8 cellular contexts compared by ENCODE assay signal in genomic region chr1:246753670-246754535, GRCh38. TPM values are rescaled to one million over a fixed set of nuclear protein-coding genes. Genes with fewer than 3 reads are reported as not detected.
DNase-seq lines count a peak whose midpoint lies in the region; ATAC-seq, FAIRE-seq and TF ChIP-seq lines count a peak whose summit lies in the region.

No MANE protein-coding gene starts in this region.

- H2AFZ ChIP-seq in hepatocyte = no peak overlapping the region

- H4K20me1 ChIP-seq in hepatocyte (ENCODE audit: insufficient read depth, poor library complexity, severe bottlenecking) = no peaks in the 10 kb centered on the region

- FAIRE-seq in small intestine (lab: Jason Lieb, UNC) = no peak

- H3K4me2 ChIP-seq in hepatocyte = no peak overlapping the region

- H3K9me2 ChIP-seq in hepatocyte (replicated peaks; ENCODE audit: insufficient read depth) = no peaks in the 10 kb centered on the region

- 61% methylated on average over 22 of the region's 22 CpGs for WGBS in hepatocyte (ENCODE audit: low lambda C conversion rate, missing lambda C conversion rate)
- 67 to 68% (median 68%) methylated on average over 22 of the region's 22 CpGs for WGBS in small intestine, 3 donors

- H3K4me3 ChIP-seq in hepatocyte (no peak overlapping the region), small intestine (ENCODE audit: low read depth in 1 of 2, low read length in 2 of 2) (no peak overlapping the region)

- H3K9me3 ChIP-seq in hepatocyte (ENCODE audit: low read depth) = no peaks in the 10 kb centered on the region
- H3K9me3 ChIP-seq in small intestine (ENCODE audit: control insufficient read depth, low read depth) = no peaks in the 10 kb centered on the region

- H3K27ac ChIP-seq in hepatocyte (no peak overlapping the region), small intestine (ENCODE audit: low read depth in 1 of 2, low read length in 1 of 2) (no peak overlapping the region)

- DNase-seq in ELR (ENCODE audit: low read depth) = peak; percentile 80
- peak; percentile 74 to 76 for DNase-seq in Kasumi-1 (lab: John Stamatoyannopoulos, UW)
- DNase-seq in SW 1271 (lab: John Stamatoyannopoulos, UW) = peak; percentile 52 to 66
- peak; percentile 54 for DNase-seq in amniotic epithelial cell (ENCODE audit: low read depth)
- DNase-seq in hepatocyte (ENCODE audit: low spot score) = peak; percentile 80
- DNase-seq in small intestine = peak; percentile 35

- TF ChIP-seq CTCF in hepatocyte (IDR thresholded peaks at IDR 0.05; ENCODE audit: poor library complexity) = peak; percentile 79

- H3K36me3 ChIP-seq in hepatocyte (replicated peaks; ENCODE audit: insufficient read depth, low read depth) = no peaks in the 10 kb centered on the region
- H3K36me3 ChIP-seq in small intestine (ENCODE audit: control insufficient read depth in 2 of 2, insufficient read depth in 2 of 2, low read length in 2 of 2) = peaks cover 0 to 3% of the 10 kb centered on the region in 2 donors

- ATAC-seq in GM21723 (IDR thresholded peaks at IDR 0.05; ENCODE audit: unreplicated experiment) (peak; percentile 96), HG03045 (IDR thresholded peaks at IDR 0.05; ENCODE audit: unreplicated experiment) (no peak)

- H3K79me2 ChIP-seq in hepatocyte = no peaks in the 10 kb centered on the region

- H3K4me1 ChIP-seq in hepatocyte (ENCODE audit: insufficient read depth) (no peaks in the 10 kb centered on the region), small intestine (ENCODE audit: control insufficient read depth in 2 of 2, insufficient read depth in 1 of 2, low read depth in 1 of 2, low read length in 1 of 2) (no peaks in the 10 kb centered on the region)

- H3K27me3 ChIP-seq in hepatocyte (no peaks in the 10 kb centered on the region), small intestine (ENCODE audit: control insufficient read depth in 2 of 2, insufficient read depth in 2 of 2, low read length in 2 of 2) (no peaks in the 10 kb centered on the region)

RNA-seq across cellular contexts. Expression of gene SCCPDH, which starts 29.7 kb away (rescaled TPM):
- 44.2 and 47.6 TPM in 2 replicates for total RNA-seq in hepatocyte
- polyA plus RNA-seq in hepatocyte (39.3 and 44.8 TPM in 2 replicates), small intestine (10 to 100 TPM; 27.1 to 35.1 (median 28.9) TPM)
